Comparison of ENCODE assay signal across 8 cellular contexts in the genomic region with DNA sequence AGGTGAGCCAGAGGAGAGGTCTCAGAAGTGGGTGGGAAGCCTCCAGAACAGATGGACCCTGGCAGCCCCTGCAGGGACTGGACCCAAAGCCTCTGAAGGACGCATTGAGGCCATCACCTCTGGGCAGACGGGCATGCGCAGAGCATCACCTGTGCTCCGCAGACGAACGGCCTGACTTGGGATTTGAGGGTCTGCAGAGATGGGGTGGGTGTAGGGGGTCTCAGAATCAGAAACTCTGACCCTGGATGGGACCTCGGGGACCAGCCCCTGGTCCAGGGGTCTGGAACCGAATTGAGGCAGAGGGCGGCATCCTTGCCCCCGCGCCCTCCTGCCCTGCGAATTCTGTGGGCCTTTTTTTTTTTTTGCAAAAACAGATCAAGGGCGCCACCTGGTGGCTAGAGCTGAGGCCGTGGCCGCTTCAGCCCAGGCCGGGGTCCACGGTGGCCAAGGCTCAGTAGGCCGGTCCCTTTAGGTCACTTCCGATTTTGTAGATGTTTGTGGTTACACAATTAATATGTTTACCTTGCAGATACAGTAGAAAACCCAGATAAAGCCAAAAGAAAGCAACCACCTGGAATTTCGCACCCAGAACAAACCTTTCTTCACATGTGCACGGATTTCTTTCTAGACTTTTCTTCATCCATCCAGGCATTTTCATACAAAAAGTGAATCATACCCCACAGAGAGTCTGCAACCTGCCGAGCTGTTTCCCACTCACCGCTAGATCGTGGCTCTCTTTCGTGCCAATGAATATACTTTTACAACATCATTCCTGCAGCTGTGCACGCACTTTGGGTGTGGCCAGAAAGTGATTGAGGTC. TPM values are rescaled to one million over a fixed set of nuclear protein-coding genes. Genes with fewer than 3 reads are reported as not detected.
DNase-seq lines count a peak whose midpoint lies in the region; ATAC-seq, FAIRE-seq and TF ChIP-seq lines count a peak whose summit lies in the region.

No MANE protein-coding gene starts in this region.

- H3K4me3 ChIP-seq in CD8-positive, alpha-beta memory T cell (ENCODE audit: low read length): no peak overlapping the region
- H3K4me3 ChIP-seq in K562: no peak overlapping the region

- H3K4me1 Mint-ChIP-seq in CD8-positive, alpha-beta memory T cell: peaks cover 0 to 14% (median 4%) of the 10 kb centered on the region in 3 donors
- peaks cover 20% of the 10 kb centered on the region for H3K4me1 Mint-ChIP-seq in stimulated activated memory B cell treated with anti-CD40 and anti-IgM and Interleukin-4, amounts not matched to agents 10 μg/mL and 1 μg/mL and 100 μg/mL, for 72 hours

- peak; percentile 69 to 81 for TF ChIP-seq RAD21 in K562 (CRISPR knock-in tag; conservative IDR thresholded peaks at IDR 0.05 in 1 of 2, IDR thresholded peaks at IDR 0.05 in 1 of 2)

- in situ Hi-C loops in K562 (cut with MboI): loop anchor here (5.0 kb wide), 2 partner anchors 62 to 207 kb away; no protein-coding TSS in a partner anchor

- intact Hi-C loops in K562 (cut with micrococcal nuclease): loop anchor here (1.0 kb wide), 3 partner anchors 68 to 212 kb away; no protein-coding TSS in a partner anchor

- TF ChIP-seq EP300 in K562 (IDR thresholded peaks at IDR 0.05; ENCODE audit: low read length): no peak

- FAIRE-seq in K562 (lab: Jason Lieb, UNC): peak; percentile 78

- H3K36me3 Mint-ChIP-seq in CD8-positive, alpha-beta memory T cell: no peaks in the 10 kb centered on the region
- H3K36me3 Mint-ChIP-seq in stimulated activated memory B cell treated with anti-CD40 and anti-IgM and Interleukin-4, amounts not matched to agents 10 μg/mL and 1 μg/mL and 100 μg/mL, for 72 hours: no peaks in the 10 kb centered on the region

- H3K4me1 ChIP-seq in CD8-positive, alpha-beta memory T cell (ENCODE audit: insufficient read depth, low read length): peaks cover 7% of the 10 kb centered on the region
- H3K4me1 ChIP-seq in K562 (replicated peaks in 1 of 2; ENCODE audit: control insufficient read depth in 2 of 2, insufficient read depth in 2 of 2, low read length in 2 of 2): peaks cover 15 to 51% of the 10 kb centered on the region in 2 experiments; a peak in 4 of 5 replicates

- no peak overlapping the region; the same call in 1 of the 2 replicates for H2AFZ ChIP-seq in K562 (ENCODE audit: low read depth, low read length)

- no peaks in the 10 kb centered on the region for H3K9me1 ChIP-seq in K562 (ENCODE audit: control insufficient read depth, insufficient read depth, low read length)

- H4K20me1 ChIP-seq in K562 (replicated peaks; ENCODE audit: control insufficient read depth, insufficient read depth, low read length): 0 out of 2 replicates have a peak, but pooled peaks cover 10% of the 10 kb centered on the region

- H3K27ac ChIP-seq in CD8-positive, alpha-beta memory T cell (ENCODE audit: low read depth, low read length): no peak overlapping the region
- H3K27ac ChIP-seq in K562 (ENCODE audit: extremely low read depth, low read depth, low read length): no peak overlapping the region

- BruUV-seq in K562 (replicated peaks; lab: Mats Ljungman, UMichigan): no TSS peak

- TF ChIP-seq CTCF in K562 (IDR thresholded peaks at IDR 0.05 in 2 of 3, conservative IDR thresholded peaks at IDR 0.05 in 1 of 3; ENCODE audit: insufficient read depth in 2 of 3, low read depth in 1 of 3, low read length in 3 of 3): peak; percentile 81 to 91 (median 86)

- H3K79me2 ChIP-seq in K562 (ENCODE audit: control insufficient read depth, insufficient read depth, low read length): no peaks in the 10 kb centered on the region

- no peaks in the 10 kb centered on the region for H3K9me3 ChIP-seq in CD8-positive, alpha-beta memory T cell (ENCODE audit: low read length)
- no peaks in the 10 kb centered on the region for H3K9me3 ChIP-seq in K562 (replicated peaks; ENCODE audit: control insufficient read depth, insufficient read depth, low read depth, low read length)

- CTCF ChIA-PET in CD8-positive, alpha-beta memory T cell (lab: Charles Lee): interaction anchor here (0.9 to 9.5 kb wide), 9 partner anchors 25 to 1044 kb away, joined by 3 to 92 read pairs (median 4); a partner anchor contains a TSS
- CTCF ChIA-PET in K562 (lab: Yijun Ruan, JAX; ENCODE audit: low intra/inter-chr PET ratio): interaction anchor here (0.6 to 3.5 kb wide), 17 partner anchors 9 to 616 kb away, joined by 3 to 103 read pairs (median 5); a partner anchor contains a TSS

- H3K4me3 Mint-ChIP-seq in CD8-positive, alpha-beta memory T cell: no peak overlapping the region
- H3K4me3 Mint-ChIP-seq in stimulated activated memory B cell treated with anti-CD40 and anti-IgM and Interleukin-4, amounts not matched to agents 10 μg/mL and 1 μg/mL and 100 μg/mL, for 72 hours: no peak overlapping the region

- peak; percentile 22 to 65 (median 47) for DNase-seq in CD8-positive, alpha-beta memory T cell
- DNase-seq in HK-2 (ENCODE audit: unreplicated experiment) (peak; percentile 64), T follicular helper cell (ENCODE audit: low read depth) (peak; percentile 22), K562 (ENCODE audit: extremely low read depth in 1 of 4, low spot score in 3 of 4) (peak; percentile 75 to 85 (median 82)), kidney tubule cell (ENCODE audit: low spot score) (peak; percentile 30), T1000 (lab: John Stamatoyannopoulos, UW) (no peak)

- no peaks in the 10 kb centered on the region for H3K36me3 ChIP-seq in CD8-positive, alpha-beta memory T cell (ENCODE audit: insufficient read depth, low read length)
- H3K36me3 ChIP-seq in K562 (ENCODE audit: control insufficient read depth, insufficient read depth, low read length): no peaks in the 10 kb centered on the region

- POLR2A ChIA-PET in CD8-positive, alpha-beta memory T cell (lab: Charles Lee): interaction anchor here (0.6 kb wide), 1 partner anchor 605 kb away, joined by 5 read pairs; no protein-coding TSS in a partner anchor
- POLR2A ChIA-PET in K562 (lab: Yijun Ruan, JAX): interaction anchor here (1.2 kb wide), 1 partner anchor 17 kb away, joined by 3 read pairs; no protein-coding TSS in a partner anchor

- H3K9me3 Mint-ChIP-seq in CD8-positive, alpha-beta memory T cell: no peaks in the 10 kb centered on the region
- H3K9me3 Mint-ChIP-seq in stimulated activated memory B cell treated with anti-CD40 and anti-IgM and Interleukin-4, amounts not matched to agents 10 μg/mL and 1 μg/mL and 100 μg/mL, for 72 hours: no peaks in the 10 kb centered on the region

- WGBS in K562 (ENCODE audit: insufficient coverage, low coverage, missing lambda C conversion rate): 18% methylated on average over 26 of the region's 26 CpGs

- no peaks in the 10 kb centered on the region for H3K27me3 ChIP-seq in CD8-positive, alpha-beta memory T cell (ENCODE audit: insufficient read depth, low read length, poor library complexity, severe bottlenecking)
- H3K27me3 ChIP-seq in K562 (ENCODE audit: control insufficient read depth in 2 of 2, insufficient read depth in 2 of 2, low read length in 2 of 2): peaks cover 0 to 15% of the 10 kb centered on the region in 2 experiments; a peak in 1 of 5 replicates

- H3K9ac ChIP-seq in K562 (ENCODE audit: insufficient read depth in 1 of 2, low read depth in 2 of 2, low read length in 2 of 2): no peak overlapping the region

- ATAC-seq in K562 (peak; percentile 70), HG02588 (IDR thresholded peaks at IDR 0.05; ENCODE audit: unreplicated experiment) (no peak)
- ATAC-seq in stimulated activated memory B cell treated with anti-CD40 and anti-IgM and Interleukin-4, amounts not matched to agents 10 μg/mL and 1 μg/mL and 100 μg/mL, for 72 hours: peak; percentile 28

- no peak for TF ChIP-seq POLR2A in K562 (conservative IDR thresholded peaks at IDR 0.05)

- H3K4me2 ChIP-seq in K562 (ENCODE audit: insufficient read depth, low read length): no peak overlapping the region; the same call in 1 of the 2 replicates

- peak overlapping the region in 4 of 8 donors; percentile 20 to 57 (median 33) for H3K27ac Mint-ChIP-seq in CD8-positive, alpha-beta memory T cell
- H3K27ac Mint-ChIP-seq in stimulated activated memory B cell treated with anti-CD40 and anti-IgM and Interleukin-4, amounts not matched to agents 10 μg/mL and 1 μg/mL and 100 μg/mL, for 72 hours: no peak overlapping the region

- H3K27me3 Mint-ChIP-seq in CD8-positive, alpha-beta memory T cell: peaks cover 0 to 9% of the 10 kb centered on the region in 2 donors
- H3K27me3 Mint-ChIP-seq in stimulated activated memory B cell treated with anti-CD40 and anti-IgM and Interleukin-4, amounts not matched to agents 10 μg/mL and 1 μg/mL and 100 μg/mL, for 72 hours: peaks cover 34% of the 10 kb centered on the region

RNA-seq across cellular contexts. Expression of a gene that starts 25.9 kb away (rescaled TPM):
- total RNA-seq in CD8-positive, alpha-beta memory T cell: 1 to 10 TPM; 1.8 to 2.4 TPM
- polyA plus RNA-seq in CD8-positive, alpha-beta memory T cell: 14.6 TPM
- total RNA-seq in K562 (2011; cell fraction: chromatin; rRNA removed; ENCODE audit: low replicate concordance): not detected in 2 replicates
- not detected in 2 replicates for total RNA-seq in K562 (2011; cell fraction: nucleolus; rRNA removed)
- not detected in 2 replicates for total RNA-seq in K562 (2011; cell fraction: nucleoplasm; rRNA removed)
- not detected in 2 replicates for total RNA-seq in K562 (2014; rRNA removed)
- total RNA-seq in K562 (2014; rRNA removed; fragmentation: Illumina TruSeq; extraction: Trizol): not detected in 2 replicates
- not detected in 2 replicates for total RNA-seq in K562 (2015; rRNA removed; fragmentation: Illumina TruSeq; extraction: Trizol)
- total RNA-seq in K562 (2021): not detected in 2 replicates
- not detected in 2 replicates for polyA plus RNA-seq in K562 (2011; rRNA removed)
- not detected in 2 replicates for polyA plus RNA-seq in K562 (2011; cell fraction: cytosol; rRNA removed)
- not detected in 2 replicates for polyA plus RNA-seq in K562 (2011; cell fraction: nucleus; rRNA removed)
- polyA plus RNA-seq in K562 (2012): not detected in 2 replicates
- polyA plus RNA-seq in K562 (2014; fragmentation: Illumina TruSeq; extraction: Trizol): not detected in 2 replicates
- polyA plus RNA-seq in K562 (2014; fragmentation: Nextera tagmentation; extraction: Ambion mirVana): not detected
- not detected in 2 replicates for polyA plus RNA-seq in K562 (2014; rRNA removed)
- not detected in 2 replicates for polyA minus RNA-seq in K562 (2011; rRNA and poly(A)+ RNA removed)
- not detected in 2 replicates for polyA minus RNA-seq in K562 (2011; cell fraction: cytosol; rRNA and poly(A)+ RNA removed)
- polyA minus RNA-seq in K562 (2011; cell fraction: nucleus; rRNA and poly(A)+ RNA removed): not detected in 2 replicates

RNA-seq across cellular contexts. Expression of a gene that starts 33.4 kb away (rescaled TPM):
- total RNA-seq in CD8-positive, alpha-beta memory T cell: not detected
- polyA plus RNA-seq in CD8-positive, alpha-beta memory T cell: not detected
- 0.70 and 2.3 TPM in 2 replicates for total RNA-seq in K562 (2011; cell fraction: chromatin; rRNA removed; ENCODE audit: low replicate concordance)
- total RNA-seq in K562 (2011; cell fraction: nucleolus; rRNA removed): 0.92 and 1.3 TPM in 2 replicates
- 0.38 and 1.2 TPM in 2 replicates for total RNA-seq in K562 (2011; cell fraction: nucleoplasm; rRNA removed)
- total RNA-seq in K562 (2014; rRNA removed): 0.05 and 0.16 TPM in 2 replicates
- 0.13 and 0.18 TPM in 2 replicates for total RNA-seq in K562 (2014; rRNA removed; fragmentation: Illumina TruSeq; extraction: Trizol)
- 0.29 and 0.30 TPM in 2 replicates for total RNA-seq in K562 (2015; rRNA removed; fragmentation: Illumina TruSeq; extraction: Trizol)
- 0.54 and 0.73 TPM in 2 replicates for total RNA-seq in K562 (2021)
- polyA plus RNA-seq in K562 (2011; rRNA removed): 0.09 and 0.15 TPM in 2 replicates
- 0.04 and 0.48 TPM in 2 replicates for polyA plus RNA-seq in K562 (2011; cell fraction: cytosol; rRNA removed)
- 0.90 and 1.5 TPM in 2 replicates for polyA plus RNA-seq in K562 (2011; cell fraction: nucleus; rRNA removed)
- 0.14 and 0.21 TPM in 2 replicates for polyA plus RNA-seq in K562 (2012)
- polyA plus RNA-seq in K562 (2014; fragmentation: Illumina TruSeq; extraction: Trizol): 0.12 and 0.14 TPM in 2 replicates
- polyA plus RNA-seq in K562 (2014; fragmentation: Nextera tagmentation; extraction: Ambion mirVana): under 1 TPM; 0.10 to 0.15 TPM
- polyA plus RNA-seq in K562 (2014; rRNA removed): 0.12 and 0.46 TPM in 2 replicates
- polyA minus RNA-seq in K562 (2011; rRNA and poly(A)+ RNA removed): 0.72 and 1.2 TPM in 2 replicates
- polyA minus RNA-seq in K562 (2011; cell fraction: cytosol; rRNA and poly(A)+ RNA removed): 1.2 TPM in 1 of 2 replicates, not detected in the other
- 0.67 and 1.1 TPM in 2 replicates for polyA minus RNA-seq in K562 (2011; cell fraction: nucleus; rRNA and poly(A)+ RNA removed)
